Comparison of ENCODE assay signal across 1 cellular context in genomic region chr6:29723666-29724588, GRCh38.
TF ChIP-seq lines count a peak whose summit lies in the region.

No MANE protein-coding gene starts in this region.

TF ChIP-seq in HepG2, 621 proteins besides CTCF, POLR2A, EP300 and RAD21 (continued from another document):
- TF ChIP-seq ZHX1 (CRISPR knock-in tag; IDR thresholded peaks at IDR 0.05; ENCODE audit: low read depth), result no peak
- TF ChIP-seq ZSCAN5A (CRISPR knock-in tag; IDR thresholded peaks at IDR 0.05; ENCODE audit: borderline replicate concordance), result no peak
- TF ChIP-seq ZNF512 (CRISPR knock-in tag; IDR thresholded peaks at IDR 0.05), result peak; percentile 72; the same call in 1 of the 2 replicates
- TF ChIP-seq KLF6 (CRISPR knock-in tag; IDR thresholded peaks at IDR 0.05), result no peak
- no peak for TF ChIP-seq JUN (CRISPR knock-in tag; IDR thresholded peaks at IDR 0.05)
- no peak for TF ChIP-seq HOXA9 (CRISPR knock-in tag; IDR thresholded peaks at IDR 0.05; ENCODE audit: borderline replicate concordance)
- peak; percentile 58; the same call in 1 of the 2 replicates for TF ChIP-seq GLI4 (CRISPR knock-in tag; IDR thresholded peaks at IDR 0.05; ENCODE audit: borderline replicate concordance)
- peak; percentile 45; the same call in 1 of the 2 replicates for TF ChIP-seq UBTF (CRISPR knock-in tag; IDR thresholded peaks at IDR 0.05)
- 0 out of 2 replicates have a peak, but pooled peaks have one; percentile 33 for TF ChIP-seq KLF13 (CRISPR knock-in tag; IDR thresholded peaks at IDR 0.05)
- TF ChIP-seq NCOA5 (CRISPR knock-in tag; IDR thresholded peaks at IDR 0.05), result no peak
- TF ChIP-seq ZNF180 (CRISPR knock-in tag; IDR thresholded peaks at IDR 0.05; ENCODE audit: borderline replicate concordance, low read depth), result no peak
- TF ChIP-seq PBX3 (CRISPR knock-in tag; IDR thresholded peaks at IDR 0.05; ENCODE audit: borderline replicate concordance), result no peak
- 0 out of 2 replicates have a peak, but pooled peaks have one; percentile 22 for TF ChIP-seq ZNF598 (CRISPR knock-in tag; IDR thresholded peaks at IDR 0.05; ENCODE audit: borderline replicate concordance)
- TF ChIP-seq ZBTB14 (CRISPR knock-in tag; IDR thresholded peaks at IDR 0.05), result no peak
- peak; percentile 42; the same call in 1 of the 2 replicates for TF ChIP-seq ZBTB4 (CRISPR knock-in tag; IDR thresholded peaks at IDR 0.05; ENCODE audit: borderline replicate concordance)
- TF ChIP-seq MAX (IDR thresholded peaks at IDR 0.05), result 0 out of 2 replicates have a peak, but pooled peaks have one; percentile 18
- no peak for TF ChIP-seq ZNF335 (CRISPR knock-in tag; IDR thresholded peaks at IDR 0.05)
- peak; percentile 55; the same call in 1 of the 2 replicates for TF ChIP-seq ZNF687 (CRISPR knock-in tag; IDR thresholded peaks at IDR 0.05)
- TF ChIP-seq THAP9 (CRISPR knock-in tag; IDR thresholded peaks at IDR 0.05; ENCODE audit: borderline replicate concordance), result peak; percentile 39; the same call in 1 of the 2 replicates
- TF ChIP-seq ZNF296 (CRISPR knock-in tag; conservative IDR thresholded peaks at IDR 0.05), result no peak
- TF ChIP-seq ARNT (IDR thresholded peaks at IDR 0.05), result no peak
- TF ChIP-seq SOX5 (CRISPR knock-in tag; IDR thresholded peaks at IDR 0.05; ENCODE audit: borderline replicate concordance), result no peak
- 0 out of 2 replicates have a peak, but pooled peaks have one; percentile 21 for TF ChIP-seq NR2C2 (CRISPR knock-in tag; IDR thresholded peaks at IDR 0.05; ENCODE audit: borderline replicate concordance)
- no peak for TF ChIP-seq FOXC1 (CRISPR knock-in tag; IDR thresholded peaks at IDR 0.05; ENCODE audit: borderline replicate concordance)
- TF ChIP-seq AGO1 (IDR thresholded peaks at IDR 0.05; ENCODE audit: low read depth, low read length, poor library complexity, severe bottlenecking), result no peak
- no peak for TF ChIP-seq MIER2 (CRISPR knock-in tag; IDR thresholded peaks at IDR 0.05)
